Comparison of ENCODE assay signal across 1 cellular context in genomic region chr17:17591408-17592265, GRCh38.
A peak's percentile ranks its signal among the peaks of the same experiment; 100 is the strongest.
TF ChIP-seq lines count a peak whose summit lies in the region.

TSS of gene PEMT (minus strand) at chr17:17591708. CDS start at chr17:17591626, 82 bp downstream.

TF ChIP-seq in K562, 482 proteins besides CTCF, POLR2A, EP300 and RAD21 (continued from another document and continues in another):
- no peak for TF ChIP-seq EZH2 (IDR thresholded peaks at IDR 0.05; ENCODE audit: borderline replicate concordance, low read depth, low read length)
- TF ChIP-seq NCOA2 (IDR thresholded peaks at IDR 0.05; ENCODE audit: partially characterized antibody in 2 of 2), result no peak
- TF ChIP-seq ZNF583 (CRISPR knock-in tag; IDR thresholded peaks at IDR 0.05), result 0 out of 2 replicates have a peak, but pooled peaks have one; percentile 31
- peak; percentile 97 for TF ChIP-seq CREB3L1 (IDR thresholded peaks at IDR 0.05; ENCODE audit: borderline replicate concordance, low read depth)
- TF ChIP-seq COPS2 (conservative IDR thresholded peaks at IDR 0.05), result no peak
- no peak for TF ChIP-seq ETS2 (tag; IDR thresholded peaks at IDR 0.05; ENCODE audit: borderline replicate concordance, poor library complexity, severe bottlenecking)
- no peak for TF ChIP-seq ZFP36 (IDR thresholded peaks at IDR 0.05; ENCODE audit: low read depth, low read length, partially characterized antibody)
- no peak for TF ChIP-seq PHTF2 (CRISPR knock-in tag; IDR thresholded peaks at IDR 0.05)
- peak; percentile 90 for TF ChIP-seq EGR1 (conservative IDR thresholded peaks at IDR 0.05)
- TF ChIP-seq RERE (CRISPR knock-in tag; IDR thresholded peaks at IDR 0.05; ENCODE audit: borderline replicate concordance), result no peak
- TF ChIP-seq CBFB (CRISPR knock-in tag; IDR thresholded peaks at IDR 0.05), result no peak
- TF ChIP-seq RFX1 (IDR thresholded peaks at IDR 0.05), result no peak
- peak; percentile 66 for TF ChIP-seq SAP30 (IDR thresholded peaks at IDR 0.05; ENCODE audit: borderline replicate concordance, insufficient read depth, low read depth, low read length, poor library complexity, severe bottlenecking)
- no peak for TF ChIP-seq ASH1L (IDR thresholded peaks at IDR 0.05; ENCODE audit: borderline replicate concordance, low read depth, partially characterized antibody)
- TF ChIP-seq SNAPC5 (CRISPR knock-in tag; IDR thresholded peaks at IDR 0.05), result no peak
- TF ChIP-seq ARID4B (CRISPR knock-in tag; IDR thresholded peaks at IDR 0.05), result peak; percentile 85
- TF ChIP-seq RNF219 (CRISPR knock-in tag; IDR thresholded peaks at IDR 0.05), result no peak
- TF ChIP-seq PCBP2 (IDR thresholded peaks at IDR 0.05; ENCODE audit: low read depth, low read length, poor library complexity, severe bottlenecking), result no peak
- TF ChIP-seq ZNF134 (CRISPR knock-in tag; conservative IDR thresholded peaks at IDR 0.05), result peak; percentile 55; the same call in 1 of the 2 replicates
- no peak for TF ChIP-seq NR1H2 (CRISPR knock-in tag; IDR thresholded peaks at IDR 0.05)
- TF ChIP-seq ZEB2 (IDR thresholded peaks at IDR 0.05), result peak; percentile 97
- no peak for TF ChIP-seq PTBP1 (IDR thresholded peaks at IDR 0.05; ENCODE audit: low read depth, low read length)
- no peak for TF ChIP-seq MTF1 (CRISPR knock-in tag; IDR thresholded peaks at IDR 0.05; ENCODE audit: borderline replicate concordance)
- no peak for TF ChIP-seq ZNF445 (CRISPR knock-in tag; IDR thresholded peaks at IDR 0.05; ENCODE audit: low read depth)
- TF ChIP-seq DACH1 (IDR thresholded peaks at IDR 0.05; ENCODE audit: partially characterized antibody), result no peak
- TF ChIP-seq ILK (tag; IDR thresholded peaks at IDR 0.05; ENCODE audit: borderline replicate concordance, low read depth), result no peak
- no peak for TF ChIP-seq SMARCA4 (IDR thresholded peaks at IDR 0.05)
- TF ChIP-seq MAX (CRISPR knock-in tag; IDR thresholded peaks at IDR 0.05), result peak; percentile 90
- peak; percentile 89 for TF ChIP-seq DIDO1 (tag; IDR thresholded peaks at IDR 0.05; ENCODE audit: low read depth)
- TF ChIP-seq ZNF232 (CRISPR knock-in tag; IDR thresholded peaks at IDR 0.05), result no peak
- TF ChIP-seq ARID3A (IDR thresholded peaks at IDR 0.05; ENCODE audit: borderline replicate concordance, low read depth, low read length), result no peak
- no peak for TF ChIP-seq HMGXB4 (CRISPR knock-in tag; IDR thresholded peaks at IDR 0.05)
- TF ChIP-seq HMG20A (CRISPR knock-in tag; conservative IDR thresholded peaks at IDR 0.05), result no peak
- no peak for TF ChIP-seq STAG1 (CRISPR knock-in tag; IDR thresholded peaks at IDR 0.05; ENCODE audit: borderline replicate concordance)
- peak; percentile 59; the same call in 1 of the 2 replicates for TF ChIP-seq CTBP1 (IDR thresholded peaks at IDR 0.05; ENCODE audit: borderline replicate concordance)
- TF ChIP-seq SRSF3 (IDR thresholded peaks at IDR 0.05; ENCODE audit: insufficient read depth, low read length), result no peak
- no peak for TF ChIP-seq ZNF217 (CRISPR knock-in tag; IDR thresholded peaks at IDR 0.05)
- 0 out of 2 replicates have a peak, but pooled peaks have one; percentile 23 for TF ChIP-seq E2F3 (CRISPR knock-in tag; IDR thresholded peaks at IDR 0.05)
- no peak for TF ChIP-seq SRSF9 (IDR thresholded peaks at IDR 0.05; ENCODE audit: borderline replicate concordance, low read depth, low read length)
- peak; percentile 68; the same call in 1 of the 2 replicates for TF ChIP-seq KLF6 (CRISPR knock-in tag; IDR thresholded peaks at IDR 0.05; ENCODE audit: borderline replicate concordance)
- TF ChIP-seq NR0B1 (IDR thresholded peaks at IDR 0.05; ENCODE audit: partially characterized antibody), result no peak
- no peak; the same call in 1 of the 2 replicates for TF ChIP-seq ZNF589 (CRISPR knock-in tag; IDR thresholded peaks at IDR 0.05; ENCODE audit: low read depth)
- TF ChIP-seq THRB (CRISPR knock-in tag; conservative IDR thresholded peaks at IDR 0.05), result no peak
- TF ChIP-seq ZNF24 (IDR thresholded peaks at IDR 0.05), result peak; percentile 63
- TF ChIP-seq DDX20 (tag; IDR thresholded peaks at IDR 0.05; ENCODE audit: low read depth), result no peak
